In genomic region chr17:79391808-79392233, GRCh38 we compare ENCODE assay signal across 8 cellular contexts.
A peak's percentile ranks its signal among the peaks of the same experiment; 100 is the strongest.
DNase-seq lines count a peak whose midpoint lies in the region; ATAC-seq and TF ChIP-seq lines count a peak whose summit lies in the region.

No MANE protein-coding gene starts in this region.

- 5 to 6% methylated on average over 18 of the region's 18 CpGs for WGBS in lung, 2 donors

- H3K9me3 ChIP-seq in HEK293 (ENCODE audit: control insufficient read depth, insufficient read depth, low read depth, low read length) (no peaks in the 10 kb centered on the region), lung (ENCODE audit: control insufficient read depth in 2 of 2, insufficient read depth in 1 of 2, low read length in 1 of 2) (peaks cover 0 to 2% of the 10 kb centered on the region in 2 donors)

- H3K27me3 ChIP-seq in lung (ENCODE audit: control insufficient read depth, insufficient read depth): no peaks in the 10 kb centered on the region

- H3K4me1 ChIP-seq in HEK293 (ENCODE audit: control insufficient read depth, insufficient read depth, low read length): no peaks in the 10 kb centered on the region
- no peaks in the 10 kb centered on the region for H3K4me1 ChIP-seq in lung (ENCODE audit: control insufficient read depth in 2 of 2, insufficient read depth in 2 of 2, low read length in 2 of 2)

- DNase-seq in AG10803 (ENCODE audit: low read depth): peak; percentile 55
- DNase-seq in NCI-H69 (lab: John Stamatoyannopoulos, UW): peak; percentile 72
- peak; percentile 59 to 62 for DNase-seq in activated CD4-positive, alpha-beta T cell treated with anti-CD3 and anti-CD28 coated beads, Interleukin-2, amount 50 U/mL, for 4 hours
- peak; percentile 18 to 59 for DNase-seq in dermis microvascular lymphatic vessel endothelial cell (ENCODE audit: low read depth in 2 of 2)
- DNase-seq in lung (ENCODE audit: low spot score): peak; percentile 71
- DNase-seq in stimulated activated CD8-positive, alpha-beta memory T cell treated with anti-CD3 and anti-CD28 coated beads, Interleukin-12 subunit alpha, Interleukin-12 subunit beta, amount 100 ng/mL, for 4 hours (ENCODE audit: low read depth): peak; percentile 28

- H3K27ac ChIP-seq in HEK293 (ENCODE audit: extremely low read depth, low read depth, low read length) (no peak overlapping the region), lung (ENCODE audit: low read depth in 1 of 2, low read length in 1 of 2) (no peak overlapping the region)

- H3K36me3 ChIP-seq in HEK293 (ENCODE audit: control insufficient read depth in 2 of 2, insufficient read depth in 1 of 2, low read length in 2 of 2): no peaks in the 10 kb centered on the region
- no peaks in the 10 kb centered on the region for H3K36me3 ChIP-seq in lung (ENCODE audit: control insufficient read depth in 2 of 2, insufficient read depth in 2 of 2, low read length in 2 of 2)

- TF ChIP-seq CTCF in AG10803 (conservative IDR thresholded peaks at IDR 0.05; ENCODE audit: low read length) (peak; percentile 80), HEK293 (tag by site-specific recombination; IDR thresholded peaks at IDR 0.05) (peak; percentile 65; the same call in 1 of the 2 replicates), lung (IDR thresholded peaks at IDR 0.05; ENCODE audit: control extremely low read depth, extremely low read depth) (peak; percentile 65)

- POLR2A ChIA-PET in HEK293 (lab: Yijun Ruan, JAX): interaction anchor here (0.5 to 1.0 kb wide), 2 partner anchors 199 to 299 kb away, joined by 3 to 7 read pairs; no protein-coding TSS in a partner anchor

- ATAC-seq in lung (ENCODE audit: insufficient read depth, low FRiP score) (no peak), HG03342 (IDR thresholded peaks at IDR 0.05; ENCODE audit: unreplicated experiment) (no peak)

- CTCF ChIA-PET in HEK293 (lab: Yijun Ruan, JAX): interaction anchor here (0.5 to 11.2 kb wide), 85 partner anchors 10 to 558 kb away, joined by 3 to 346 read pairs (median 4); partner anchors contain the start of gene ENGASE

- H3K4me3 ChIP-seq in AG10803 (ENCODE audit: low read length) (no peak overlapping the region), HEK293 (ENCODE audit: low read depth, low read length) (no peak overlapping the region), lung (no peak overlapping the region)

TF ChIP-seq in HEK293, 187 proteins besides CTCF, POLR2A, EP300 and RAD21:
- TF ChIP-seq GLIS1 (tag by site-specific recombination; IDR thresholded peaks at IDR 0.05): peak; percentile 7; the same call in 1 of the 2 replicates
- TF ChIP-seq ZNF660 (tag by site-specific recombination; IDR thresholded peaks at IDR 0.05): 0 out of 2 replicates have a peak, but pooled peaks have one; percentile 41
- TF ChIP-seq ZBTB17 (tag by site-specific recombination; IDR thresholded peaks at IDR 0.05): peak; percentile 16; the same call in 1 of the 2 replicates
- TF ChIP-seq ZBTB26 (tag by site-specific recombination; optimal IDR thresholded peaks at IDR 0.05): peak; percentile 3
- no peak for TF ChIP-seq ZNF214 (tag by site-specific recombination; IDR thresholded peaks at IDR 0.05; ENCODE audit: borderline replicate concordance)
- no peak for TF ChIP-seq KLF9 (tag by site-specific recombination; IDR thresholded peaks at IDR 0.05; ENCODE audit: low read depth)
- TF ChIP-seq ZNF549 (tag by site-specific recombination; IDR thresholded peaks at IDR 0.05): no peak
- peak; percentile 87 for TF ChIP-seq SCRT2 (tag by site-specific recombination; IDR thresholded peaks at IDR 0.05)
- TF ChIP-seq ZNF280D (tag by site-specific recombination; IDR thresholded peaks at IDR 0.05): no peak
- no peak for TF ChIP-seq OSR2 (tag by site-specific recombination; IDR thresholded peaks at IDR 0.05)
- TF ChIP-seq ZNF776 (tag by site-specific recombination; IDR thresholded peaks at IDR 0.05; ENCODE audit: borderline replicate concordance): no peak
- TF ChIP-seq SCRT1 (tag by site-specific recombination; IDR thresholded peaks at IDR 0.05; ENCODE audit: borderline replicate concordance): peak; percentile 28; the same call in 1 of the 2 replicates
- TF ChIP-seq REST (tag by site-specific recombination; IDR thresholded peaks at IDR 0.05): 0 out of 2 replicates have a peak, but pooled peaks have one; percentile 17
- no peak for TF ChIP-seq ZNF274 (IDR thresholded peaks at IDR 0.05; ENCODE audit: low read length)
- no peak for TF ChIP-seq ZNF274 (tag by site-specific recombination; IDR thresholded peaks at IDR 0.05; ENCODE audit: borderline replicate concordance)
- TF ChIP-seq ZNF266 (tag by site-specific recombination; IDR thresholded peaks at IDR 0.05; ENCODE audit: low read depth): peak; percentile 59; the same call in 1 of the 2 replicates
- 0 out of 2 replicates have a peak, but pooled peaks have one; percentile 28 for TF ChIP-seq ZNF335 (tag by site-specific recombination; conservative IDR thresholded peaks at IDR 0.05)
- peak; percentile 74 for TF ChIP-seq ZNF654 (tag by site-specific recombination; IDR thresholded peaks at IDR 0.05; ENCODE audit: low read depth)
